ENCODE assay signal across 9 cellular contexts in genomic region chr3:115325539-115325938, GRCh38.
A peak's percentile ranks its signal among the peaks of the same experiment; 100 is the strongest.
DNase-seq lines count a peak whose midpoint lies in the region; ATAC-seq and TF ChIP-seq lines count a peak whose summit lies in the region.
"Had no signal": no experiment of that assay in that cellular context is flagged by ENCODE, and none has a peak within 500 bp of the region (broad histone marks: within the 10 kb centered on the region; RNA-seq: fewer than 3 reads in every experiment).

No MANE protein-coding gene starts in this region.

- no peaks in the 10 kb centered on the region for H3K27me3 ChIP-seq in liver (ENCODE audit: control insufficient read depth in 4 of 4, insufficient read depth in 4 of 4, low read length in 3 of 4)

- in situ Hi-C loops in KBM-7 (cut with MboI; ENCODE audit: low pct_unique_long_range_greater_than_20kb, low sequenced_read_pairs) (no loop called here), astrocyte of the spinal cord (cut with HindIII; ENCODE audit: low sequenced_read_pairs) (no loop called here)

- WGBS in liver, result 6% methylated on average over 2 of the region's 2 CpGs

- TF ChIP-seq CTCF in GM10266 (IDR thresholded peaks at IDR 0.05; ENCODE audit: control insufficient read depth, insufficient read depth, low read depth, missing control alignments), result no peak
- no peak for TF ChIP-seq CTCF in astrocyte of the spinal cord (IDR thresholded peaks at IDR 0.05; ENCODE audit: low read depth, low read length)
- no peak for TF ChIP-seq CTCF in liver (IDR thresholded peaks at IDR 0.05; ENCODE audit: low read depth, low read length, missing input control)

- no peak overlapping the region for H3K4me3 ChIP-seq in astrocyte of the spinal cord (ENCODE audit: low read depth, low read length)
- no peak overlapping the region for H3K4me3 ChIP-seq in liver (ENCODE audit: low read depth in 1 of 3, low read length in 3 of 3)

- no peak overlapping the region for H3K27ac ChIP-seq in liver (ENCODE audit: low read depth in 1 of 2, low read length in 2 of 2)

- no peaks in the 10 kb centered on the region for H3K36me3 ChIP-seq in liver (ENCODE audit: control insufficient read depth in 4 of 4, insufficient read depth in 3 of 4, low read depth in 1 of 4, low read length in 3 of 4)

- H3K9me3 ChIP-seq in liver (ENCODE audit: control insufficient read depth in 4 of 4, low read length in 3 of 4), result peaks cover 0 to 3% (median 0%) of the 10 kb centered on the region in 4 donors

- H3K9ac ChIP-seq in liver (ENCODE audit: low read depth in 1 of 2, low read length in 2 of 2), result no peak overlapping the region

- DNase-seq in GM10266 (ENCODE audit: extremely low spot score) (peak; percentile 7), KBM-7 (peak; percentile 29), astrocyte of the spinal cord (ENCODE audit: low read depth, low spot score) (peak; percentile 47), KG1 (lab: John Stamatoyannopoulos, UW) (no peak)
- DNase-seq in stimulated activated CD4-positive, alpha-beta T cell treated with anti-CD3 and anti-CD28 coated beads, Interleukin-2, amount 100 ng/mL, for 24 hours, result no peak
- DNase-seq: NCI-H446 had no signal

- ATAC-seq in HG03108 (IDR thresholded peaks at IDR 0.05; ENCODE audit: unreplicated experiment) (no peak), GM19324 (IDR thresholded peaks at IDR 0.05; ENCODE audit: low FRiP score, unreplicated experiment) (no peak)

- no peaks in the 10 kb centered on the region for H3K4me1 ChIP-seq in liver (ENCODE audit: control insufficient read depth in 4 of 4, insufficient read depth in 4 of 4, low read length in 3 of 4)

- TF ChIP-seq RAD21 in liver (IDR thresholded peaks at IDR 0.05), result no peak

TF ChIP-seq in liver, 16 proteins besides CTCF, POLR2A, EP300 and RAD21:
- TF ChIP-seq REST (IDR thresholded peaks at IDR 0.05) (peak; percentile 99), ATF3 (IDR thresholded peaks at IDR 0.05) (no peak), RXRA (IDR thresholded peaks at IDR 0.05) (no peak), TAF1 (conservative IDR thresholded peaks at IDR 0.05) (no peak), FOXA2 (IDR thresholded peaks at IDR 0.05) (no peak), GABPA (IDR thresholded peaks at IDR 0.05 in 1 of 2, conservative IDR thresholded peaks at IDR 0.05 in 1 of 2) (no peak), NR2F2 (IDR thresholded peaks at IDR 0.05) (no peak), EGR1 (IDR thresholded peaks at IDR 0.05; ENCODE audit: low read depth in 2 of 2) (no peak)

Comparison
In these comparisons a context has a peak if more than half of its experiments do, and no peak if none do; other contexts are left out.
1. DNase-seq: peak in GM10266 (single experiment), KBM-7 (single experiment) and astrocyte of the spinal cord (single experiment); none in stimulated activated CD4-positive, alpha-beta T cell treated with anti-CD3 and anti-CD28 coated beads, Interleukin-2, amount 100 ng/mL, for 24 hours (0 of 2) and KG1 (single experiment).